In the genomic region with DNA sequence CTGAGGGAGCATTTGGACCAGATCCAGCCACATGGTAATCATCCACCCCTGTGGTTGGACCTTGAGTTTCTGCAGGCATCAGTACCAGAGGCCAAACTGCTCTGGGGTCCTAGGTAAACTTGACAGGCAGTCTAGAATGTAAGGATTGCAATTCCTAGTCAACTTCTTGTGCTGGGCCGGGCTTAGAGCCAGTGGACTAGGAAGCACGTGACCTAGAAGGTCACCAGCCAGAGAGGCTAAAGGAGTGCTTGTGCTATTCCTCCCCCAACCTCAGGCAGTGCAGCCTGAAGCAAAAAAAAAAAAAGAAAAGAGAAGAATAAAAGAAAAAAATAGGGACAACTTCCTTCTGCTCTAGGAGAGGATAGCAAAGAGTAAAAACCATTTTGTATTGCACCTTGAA, we compare ENCODE assay signal across 1 cellular context.
TF ChIP-seq lines count a peak whose summit lies in the region.

No MANE protein-coding gene starts in this region.

TF ChIP-seq in K562, 482 proteins besides CTCF, POLR2A, EP300 and RAD21 (continued from another document):
- TF ChIP-seq, protein P1, sequence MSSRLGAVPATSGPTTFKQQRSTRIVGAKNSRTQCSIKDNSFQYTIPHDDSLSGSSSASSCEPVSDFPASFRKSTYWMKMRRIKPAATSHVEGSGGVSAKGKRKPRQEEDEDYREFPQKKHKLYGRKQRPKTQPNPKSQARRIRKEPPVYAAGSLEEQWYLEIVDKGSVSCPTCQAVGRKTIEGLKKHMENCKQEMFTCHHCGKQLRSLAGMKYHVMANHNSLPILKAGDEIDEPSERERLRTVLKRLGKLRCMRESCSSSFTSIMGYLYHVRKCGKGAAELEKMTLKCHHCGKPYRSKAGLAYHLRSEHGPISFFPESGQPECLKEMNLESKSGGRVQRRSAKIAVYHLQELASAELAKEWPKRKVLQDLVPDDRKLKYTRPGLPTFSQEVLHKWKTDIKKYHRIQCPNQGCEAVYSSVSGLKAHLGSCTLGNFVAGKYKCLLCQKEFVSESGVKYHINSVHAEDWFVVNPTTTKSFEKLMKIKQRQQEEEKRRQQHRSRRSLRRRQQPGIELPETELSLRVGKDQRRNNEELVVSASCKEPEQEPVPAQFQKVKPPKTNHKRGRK (tag; IDR thresholded peaks at IDR 0.05), result no peak
